ENCODE assay signal across 21 cellular contexts in genomic region chr11:86510097-86510496, GRCh38.
DNase-seq lines count a peak whose midpoint lies in the region; ATAC-seq and TF ChIP-seq lines count a peak whose summit lies in the region.
"Had no signal": no experiment of that assay in that cellular context is flagged by ENCODE, and none has a peak within 500 bp of the region (broad histone marks: within the 10 kb centered on the region; RNA-seq: fewer than 3 reads in every experiment).

No MANE protein-coding gene starts in this region.

- peaks cover 7% of the 10 kb centered on the region for H3K27me3 Mint-ChIP-seq in activated T-cell treated with anti-CD3 and anti-CD28 coated beads, Interleukin-2, amount 50 U/mL, for 72 hours (ENCODE audit: low read depth)
- H3K27me3 Mint-ChIP-seq: CD4-positive, alpha-beta memory T cell had no signal

- H3K4me1 ChIP-seq in PC-3 (ENCODE audit: insufficient read depth, low read length), result peaks cover 44% of the 10 kb centered on the region
- peaks cover 7% of the 10 kb centered on the region for H3K4me1 ChIP-seq in colonic mucosa

- no peak overlapping the region for H3K4me3 Mint-ChIP-seq in activated T-cell treated with anti-CD3 and anti-CD28 coated beads, Interleukin-2, amount 50 U/mL, for 72 hours
- H3K4me3 Mint-ChIP-seq: CD4-positive, alpha-beta memory T cell had no signal

- BruUV-seq in PC-3 (replicated peaks; lab: Mats Ljungman, UMichigan), result no TSS peak

- H3K9ac ChIP-seq in PC-3 (ENCODE audit: low read length), result peak overlapping the region; percentile 90
- no peak overlapping the region for H3K9ac ChIP-seq in colonic mucosa (ENCODE audit: low read depth in 2 of 2, low read length in 2 of 2)
- H3K9ac ChIP-seq: GM23248 had no signal

- POLR2A ChIA-PET in PC-3 (lab: Charles Lee; ENCODE audit: unreplicated experiment), result no interaction called here

- DNase-seq in PC-3, result no peak
- peak; percentile 16 for DNase-seq in colonic mucosa
- DNase-seq in sciatic nerve (ENCODE audit: low spot score), result no peak
- no peak for DNase-seq in amygdala (lab: John Stamatoyannopoulos, UW)
- DNase-seq in activated T-cell treated with anti-CD3 and anti-CD28 coated beads, Interleukin-2, amount 50 U/mL, for 72 hours, result no peak
- DNase-seq in stimulated activated naive CD4-positive, alpha-beta T cell treated with Interleukin-2 at 50 U/mL for 16 hours (lab: John Stamatoyannopoulos, UW), result no peak
- DNase-seq in stimulated activated CD4-positive, alpha-beta T cell treated with anti-CD3 and anti-CD28 coated beads, Interleukin-4, amount 100 ng/mL, for 1 hour, result no peak
- DNase-seq: C1 segment of cervical spinal cord; CD4-positive, alpha-beta memory T cell; COR-L47; DMS53; GM23248; H7; KG1; MG63; NCI-H2029; NCI-H446 treated with DMSO at 0.1 percent for 48 hours; NCI-H69; SIG-M5 had no signal

- no peak overlapping the region for H2AFZ ChIP-seq in PC-3 (ENCODE audit: low read length)
- H2AFZ ChIP-seq: GM23248 had no signal

- H3K27ac ChIP-seq in 22Rv1 (peak overlapping the region; percentile 83), PC-3 (ENCODE audit: low read length) (peak overlapping the region; percentile 99), colonic mucosa (peak overlapping the region; percentile 78)
- H3K27ac ChIP-seq: GM23248, SK-N-MC had no signal

- no peaks in the 10 kb centered on the region for H3K36me3 Mint-ChIP-seq in activated T-cell treated with anti-CD3 and anti-CD28 coated beads, Interleukin-2, amount 50 U/mL, for 72 hours (ENCODE audit: insufficient read depth in 2 of 2)
- H3K36me3 Mint-ChIP-seq: CD4-positive, alpha-beta memory T cell had no signal

- no peak overlapping the region for H3K27ac Mint-ChIP-seq in activated T-cell treated with anti-CD3 and anti-CD28 coated beads, Interleukin-2, amount 50 U/mL, for 72 hours
- H3K27ac Mint-ChIP-seq: CD4-positive, alpha-beta memory T cell had no signal

- H3K4me1 Mint-ChIP-seq in activated T-cell treated with anti-CD3 and anti-CD28 coated beads, Interleukin-2, amount 50 U/mL, for 72 hours (ENCODE audit: low read depth), result no peaks in the 10 kb centered on the region
- H3K4me1 Mint-ChIP-seq: CD4-positive, alpha-beta memory T cell had no signal

- no peaks in the 10 kb centered on the region for H3K9me2 ChIP-seq in PC-3 (replicated peaks; ENCODE audit: low read length)

- no peaks in the 10 kb centered on the region for H3K9me3 ChIP-seq in PC-3 (ENCODE audit: low read length)
- H3K9me3 ChIP-seq in colonic mucosa, result no peaks in the 10 kb centered on the region

- no peaks in the 10 kb centered on the region for H3K79me2 ChIP-seq in PC-3 (ENCODE audit: low read length)

- no peaks in the 10 kb centered on the region for H4K20me1 ChIP-seq in PC-3 (ENCODE audit: low read length)

- H3K27me3 ChIP-seq in PC-3 (ENCODE audit: low read length), result no peaks in the 10 kb centered on the region
- no peaks in the 10 kb centered on the region for H3K27me3 ChIP-seq in colonic mucosa
- H3K27me3 ChIP-seq: MG63 had no signal

- H3K4me3 ChIP-seq in PC-3 (ENCODE audit: low read length), result no peak overlapping the region
- no peak overlapping the region for H3K4me3 ChIP-seq in colonic mucosa
- H3K4me3 ChIP-seq: GM23248, MG63, SK-N-MC had no signal

- CTCF ChIA-PET in PC-3 (lab: Charles Lee), result no interaction called here

- H3K9me3 Mint-ChIP-seq in activated T-cell treated with anti-CD3 and anti-CD28 coated beads, Interleukin-2, amount 50 U/mL, for 72 hours, result no peaks in the 10 kb centered on the region
- H3K9me3 Mint-ChIP-seq: CD4-positive, alpha-beta memory T cell had no signal

- H3K4me2 ChIP-seq in PC-3 (ENCODE audit: low read length), result peak overlapping the region; percentile 79

- intact Hi-C loops in PC-3 (cut with micrococcal nuclease), result no loop called here
- intact Hi-C loops in colonic mucosa (cut with DNase I), result no loop called here
- intact Hi-C loops in sciatic nerve (cut with DNase I), result no loop called here

- H3K36me3 ChIP-seq in PC-3 (ENCODE audit: low read depth, low read length), result no peaks in the 10 kb centered on the region
- no peaks in the 10 kb centered on the region for H3K36me3 ChIP-seq in colonic mucosa
- H3K36me3 ChIP-seq: MG63 had no signal

- peaks cover 10% of the 10 kb centered on the region for H3F3A ChIP-seq in PC-3 (ENCODE audit: low read length, unreplicated experiment)

- no peak for TF ChIP-seq CTCF in 22Rv1 (IDR thresholded peaks at IDR 0.05)
- TF ChIP-seq CTCF in PC-3 (conservative IDR thresholded peaks at IDR 0.05; ENCODE audit: low read depth, low read length), result no peak
- no peak for TF ChIP-seq CTCF in colonic mucosa (IDR thresholded peaks at IDR 0.05)

- ATAC-seq in PC-3 (no peak), sciatic nerve (peak; percentile 66)
- ATAC-seq in activated T-cell treated with anti-CD3 and anti-CD28 coated beads, Interleukin-2, amount 50 U/mL, for 72 hours (replicated peaks in 1 of 2), result no peak
